ENCODE assay signal across 1 cellular context in the genomic region with DNA sequence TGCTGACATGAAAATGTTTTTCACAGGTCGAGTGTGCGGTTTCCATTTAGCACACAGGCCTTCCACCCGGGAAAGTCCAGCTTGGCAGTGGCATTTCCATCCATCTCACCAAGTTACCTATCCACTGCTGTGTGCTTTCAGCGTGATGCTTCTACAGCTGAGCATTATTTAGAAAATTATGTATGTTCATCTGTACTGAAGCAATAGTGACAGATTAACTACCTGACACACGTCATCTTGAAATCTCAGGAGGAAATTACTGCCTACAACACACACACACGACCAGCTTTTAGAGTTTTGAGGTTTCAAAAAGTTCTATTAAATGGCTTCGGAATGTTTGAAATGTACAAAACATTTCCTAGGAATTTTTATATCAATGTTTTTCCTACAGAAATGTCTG.
TF ChIP-seq lines count a peak whose summit lies in the region.

No MANE protein-coding gene starts in this region.

TF ChIP-seq in neural cell, 6 proteins besides CTCF, POLR2A, EP300 and RAD21:
- no peak for TF ChIP-seq MXI1 (conservative IDR thresholded peaks at IDR 0.05; ENCODE audit: poor library complexity, severe bottlenecking)
- no peak for TF ChIP-seq TAF1 (IDR thresholded peaks at IDR 0.05; ENCODE audit: low read depth)
- peak; percentile 94 for TF ChIP-seq POLR2AphosphoS5 (IDR thresholded peaks at IDR 0.05)
- TF ChIP-seq SMC3 (conservative IDR thresholded peaks at IDR 0.05; ENCODE audit: poor library complexity), result no peak
- TF ChIP-seq, protein P1, sequence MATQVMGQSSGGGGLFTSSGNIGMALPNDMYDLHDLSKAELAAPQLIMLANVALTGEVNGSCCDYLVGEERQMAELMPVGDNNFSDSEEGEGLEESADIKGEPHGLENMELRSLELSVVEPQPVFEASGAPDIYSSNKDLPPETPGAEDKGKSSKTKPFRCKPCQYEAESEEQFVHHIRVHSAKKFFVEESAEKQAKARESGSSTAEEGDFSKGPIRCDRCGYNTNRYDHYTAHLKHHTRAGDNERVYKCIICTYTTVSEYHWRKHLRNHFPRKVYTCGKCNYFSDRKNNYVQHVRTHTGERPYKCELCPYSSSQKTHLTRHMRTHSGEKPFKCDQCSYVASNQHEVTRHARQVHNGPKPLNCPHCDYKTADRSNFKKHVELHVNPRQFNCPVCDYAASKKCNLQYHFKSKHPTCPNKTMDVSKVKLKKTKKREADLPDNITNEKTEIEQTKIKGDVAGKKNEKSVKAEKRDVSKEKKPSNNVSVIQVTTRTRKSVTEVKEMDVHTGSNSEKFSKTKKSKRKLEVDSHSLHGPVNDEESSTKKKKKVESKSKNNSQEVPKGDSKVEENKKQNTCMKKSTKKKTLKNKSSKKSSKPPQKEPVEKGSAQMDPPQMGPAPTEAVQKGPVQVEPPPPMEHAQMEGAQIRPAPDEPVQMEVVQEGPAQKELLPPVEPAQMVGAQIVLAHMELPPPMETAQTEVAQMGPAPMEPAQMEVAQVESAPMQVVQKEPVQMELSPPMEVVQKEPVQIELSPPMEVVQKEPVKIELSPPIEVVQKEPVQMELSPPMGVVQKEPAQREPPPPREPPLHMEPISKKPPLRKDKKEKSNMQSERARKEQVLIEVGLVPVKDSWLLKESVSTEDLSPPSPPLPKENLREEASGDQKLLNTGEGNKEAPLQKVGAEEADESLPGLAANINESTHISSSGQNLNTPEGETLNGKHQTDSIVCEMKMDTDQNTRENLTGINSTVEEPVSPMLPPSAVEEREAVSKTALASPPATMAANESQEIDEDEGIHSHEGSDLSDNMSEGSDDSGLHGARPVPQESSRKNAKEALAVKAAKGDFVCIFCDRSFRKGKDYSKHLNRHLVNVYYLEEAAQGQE (IDR thresholded peaks at IDR 0.05; ENCODE audit: borderline replicate concordance), result peak; percentile 21
